ENCODE assay signal across 1 cellular context in genomic region chr16:777826-778225, GRCh38.
A peak's percentile ranks its signal among the peaks of the same experiment; 100 is the strongest.
TF ChIP-seq lines count a peak whose summit lies in the region.

No MANE protein-coding gene starts in this region.

TF ChIP-seq in HepG2, 621 proteins besides CTCF, POLR2A, EP300 and RAD21:
- TF ChIP-seq ZBTB43 (CRISPR knock-in tag; conservative IDR thresholded peaks at IDR 0.05) (no peak), EZH2 (conservative IDR thresholded peaks at IDR 0.05; ENCODE audit: low read depth, low read length) (0 out of 2 replicates have a peak, but pooled peaks have one; percentile 37)
TF ChIP-seq in HepG2: peak in this region for 1.
